In the genomic region with DNA sequence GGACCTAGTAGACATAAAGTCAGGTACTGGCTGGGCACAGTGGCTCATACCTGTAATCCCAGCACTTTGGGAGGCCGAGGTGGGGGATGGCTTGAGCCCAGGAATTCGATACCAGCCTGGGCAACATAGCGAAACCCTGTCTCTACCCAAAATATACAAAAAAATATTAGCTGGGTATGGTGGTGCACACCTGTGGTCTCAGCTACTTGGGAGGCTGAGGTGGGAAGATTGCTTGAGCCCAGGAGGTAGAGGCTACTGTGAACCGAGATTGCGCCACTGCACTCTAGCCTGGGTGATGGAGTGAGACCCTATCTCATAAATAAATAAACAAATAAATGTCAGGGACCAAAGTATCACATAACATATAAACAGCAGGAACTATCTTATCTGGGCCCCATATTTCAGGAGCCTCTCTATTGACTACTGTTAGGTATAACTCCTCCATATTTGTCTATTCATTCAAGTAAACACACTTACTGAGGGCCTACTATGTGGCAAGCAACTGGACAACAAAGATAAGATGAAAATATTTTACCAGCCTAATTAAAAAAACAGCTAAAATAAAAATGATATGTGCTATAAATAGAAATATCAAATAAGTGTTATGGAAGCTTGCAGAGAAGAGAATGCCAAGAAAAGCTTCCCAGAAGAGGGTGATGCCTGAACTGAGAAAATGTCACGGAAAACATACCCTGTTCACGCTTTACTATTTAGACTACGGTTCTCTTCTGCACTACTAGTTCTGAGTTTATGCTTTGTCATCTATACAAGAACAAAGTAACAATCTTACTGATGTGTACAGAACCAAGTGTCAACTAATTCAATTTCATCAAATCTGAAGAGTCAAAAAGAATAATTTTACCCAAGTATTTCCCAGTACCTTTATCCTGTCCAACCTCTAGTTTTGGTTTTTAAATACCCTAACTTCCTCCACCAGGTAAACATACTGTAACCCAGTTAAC, we compare ENCODE assay signal across 9 cellular contexts. TPM values are rescaled to one million over a fixed set of nuclear protein-coding genes. Genes with fewer than 3 reads are reported as not detected.
DNase-seq lines count a peak whose midpoint lies in the region; ATAC-seq and TF ChIP-seq lines count a peak whose summit lies in the region.
"Had no signal": no experiment of that assay in that cellular context is flagged by ENCODE, and none has a peak within 500 bp of the region (broad histone marks: within the 10 kb centered on the region; RNA-seq: fewer than 3 reads in every experiment).

No MANE protein-coding gene starts in this region.

- intact Hi-C loops in left lung (cut with DNase I) = no loop called here

- no peak for TF ChIP-seq CTCF in left lung (IDR thresholded peaks at IDR 0.05)
- TF ChIP-seq CTCF in suprapubic skin (IDR thresholded peaks at IDR 0.05) = no peak

- no peak for TF ChIP-seq POLR2A in suprapubic skin (IDR thresholded peaks at IDR 0.05)

- peak overlapping the region; percentile 98 for H3K27ac Mint-ChIP-seq in activated T-cell treated with anti-CD3 and anti-CD28 coated beads, Interleukin-2, amount 50 U/mL, for 24 hours
- peak overlapping the region; percentile 97 for H3K27ac Mint-ChIP-seq in activated naive CD8-positive, alpha-beta T cell treated with anti-CD3 and anti-CD28 coated beads, Interleukin-2, amount 50 U/mL, for 24 hours

- H3K9me3 ChIP-seq in left lung = no peaks in the 10 kb centered on the region
- H3K9me3 ChIP-seq in suprapubic skin = no peaks in the 10 kb centered on the region

- H3K9me3 Mint-ChIP-seq in activated T-cell treated with anti-CD3 and anti-CD28 coated beads, Interleukin-2, amount 50 U/mL, for 24 hours = no peaks in the 10 kb centered on the region
- H3K9me3 Mint-ChIP-seq in activated naive CD8-positive, alpha-beta T cell treated with anti-CD3 and anti-CD28 coated beads, Interleukin-2, amount 50 U/mL, for 24 hours = no peaks in the 10 kb centered on the region

- ATAC-seq in activated naive CD8-positive, alpha-beta T cell treated with anti-CD3 and anti-CD28 coated beads, Interleukin-2, amount 50 U/mL, for 24 hours = no peak
- no peak for ATAC-seq in left lung
- no peak for ATAC-seq in GM21786 (IDR thresholded peaks at IDR 0.05; ENCODE audit: unreplicated experiment)

- H3K27me3 Mint-ChIP-seq in activated T-cell treated with anti-CD3 and anti-CD28 coated beads, Interleukin-2, amount 50 U/mL, for 24 hours = no peaks in the 10 kb centered on the region
- H3K27me3 Mint-ChIP-seq in activated naive CD8-positive, alpha-beta T cell treated with anti-CD3 and anti-CD28 coated beads, Interleukin-2, amount 50 U/mL, for 24 hours = no peaks in the 10 kb centered on the region

- peaks cover 67% of the 10 kb centered on the region for H3K36me3 Mint-ChIP-seq in activated T-cell treated with anti-CD3 and anti-CD28 coated beads, Interleukin-2, amount 50 U/mL, for 24 hours (ENCODE audit: low read depth)
- H3K36me3 Mint-ChIP-seq in activated naive CD8-positive, alpha-beta T cell treated with anti-CD3 and anti-CD28 coated beads, Interleukin-2, amount 50 U/mL, for 24 hours (ENCODE audit: low read depth) = peaks cover 46% of the 10 kb centered on the region

- peak overlapping the region; percentile 94 for H3K4me3 Mint-ChIP-seq in activated T-cell treated with anti-CD3 and anti-CD28 coated beads, Interleukin-2, amount 50 U/mL, for 24 hours
- peak overlapping the region; percentile 93 for H3K4me3 Mint-ChIP-seq in activated naive CD8-positive, alpha-beta T cell treated with anti-CD3 and anti-CD28 coated beads, Interleukin-2, amount 50 U/mL, for 24 hours

- 77% methylated on average over 8 of the region's 8 CpGs for WGBS in suprapubic skin

- DNase-seq in activated T-cell treated with anti-CD3 and anti-CD28 coated beads, Interleukin-2, amount 50 U/mL, for 24 hours = peak; percentile 3
- DNase-seq in activated T-cell treated with anti-CD3 and anti-CD28 coated beads, Interleukin-2, amount 50 U/mL, for 1 hour = no peak
- DNase-seq in activated naive CD8-positive, alpha-beta T cell treated with anti-CD3 and anti-CD28 coated beads, Interleukin-2, amount 50 U/mL, for 24 hours = no peak
- DNase-seq in left lung = no peak
- no peak for DNase-seq in suprapubic skin (ENCODE audit: low spot score in 2 of 2)
- no peak for DNase-seq in NCI-H187 treated with DMSO at 0.1 percent for 48 hours (lab: John Stamatoyannopoulos, UW)
- no peak for DNase-seq in stimulated activated CD4-positive, alpha-beta T cell treated with anti-CD3 and anti-CD28 coated beads, Interleukin-4, amount 100 ng/mL, for 1 hour
- DNase-seq: effector CD8-positive, alpha-beta T cell had no signal

- H3K27ac ChIP-seq in left lung (no peak overlapping the region), suprapubic skin (no peak overlapping the region)

- H3K4me1 ChIP-seq in left lung = peaks cover 16 to 51% of the 10 kb centered on the region in 2 donors
- peaks cover 25% of the 10 kb centered on the region for H3K4me1 ChIP-seq in suprapubic skin

- H3K4me3 ChIP-seq in left lung (peak overlapping the region; percentile 76 to 78), suprapubic skin (peak overlapping the region; percentile 82)

- H3K4me1 Mint-ChIP-seq in activated T-cell treated with anti-CD3 and anti-CD28 coated beads, Interleukin-2, amount 50 U/mL, for 24 hours (ENCODE audit: low read depth) = peaks cover 54% of the 10 kb centered on the region
- H3K4me1 Mint-ChIP-seq in activated naive CD8-positive, alpha-beta T cell treated with anti-CD3 and anti-CD28 coated beads, Interleukin-2, amount 50 U/mL, for 24 hours = peaks cover 59% of the 10 kb centered on the region

- H3K36me3 ChIP-seq in left lung (peaks cover 0 to 38% of the 10 kb centered on the region in 2 donors), suprapubic skin (peaks cover 23% of the 10 kb centered on the region)

- no peak for TF ChIP-seq EP300 in suprapubic skin (IDR thresholded peaks at IDR 0.05)

- H3K27me3 ChIP-seq in left lung = no peaks in the 10 kb centered on the region
- H3K27me3 ChIP-seq in suprapubic skin = no peaks in the 10 kb centered on the region

RNA-seq across cellular contexts. Expression of a gene that starts 1.9 kb away (rescaled TPM):
- total RNA-seq in left lung (10 to 100 TPM; 59.9 to 66.8 TPM), suprapubic skin (100 to 1,000 TPM in 3 of 4 donors, 10 to 100 TPM in 1; 91.5 to 122 (median 115) TPM)

RNA-seq across cellular contexts. Expression of a gene that starts 12.9 kb away (rescaled TPM):
- total RNA-seq in left lung (10 to 100 TPM; 19.5 to 26.5 TPM), suprapubic skin (10 to 100 TPM; 55.4 to 81.2 (median 66.7) TPM)

RNA-seq across cellular contexts. Expression of a gene that starts 45.3 kb away (rescaled TPM):
- total RNA-seq in left lung (100 to 1,000 TPM in 1 of 2 donors, 10 to 100 TPM in 1; 57.1 to 109 TPM), suprapubic skin (10 to 100 TPM; 36.6 to 47.3 (median 39.3) TPM)
